In genomic region chr4:95590615-95591014, GRCh38 we compare ENCODE assay signal across 35 cellular contexts. TPM values are rescaled to one million over a fixed set of nuclear protein-coding genes. Genes with fewer than 3 reads are reported as not detected.
"Had no signal": no experiment of that assay in that cellular context is flagged by ENCODE, and none has a peak within 500 bp of the region (broad histone marks: within the 10 kb centered on the region; RNA-seq: fewer than 3 reads in every experiment).

No MANE protein-coding gene starts in this region.

- H3K27me3 Mint-ChIP-seq: activated B cell treated with CpG ODN at 0.5 μM for 24 hours; activated CD4-positive, alpha-beta memory T cell treated with anti-CD3 and anti-CD28 coated beads for 36 hours had no signal

- H3K9me3 ChIP-seq: adrenal gland, body of pancreas, breast epithelium, MG63 had no signal

- H3K4me1 ChIP-seq: adrenal gland, body of pancreas, breast epithelium had no signal

- H3K4me1 Mint-ChIP-seq: activated B cell treated with CpG ODN at 0.5 μM for 24 hours had no signal

- H3K4me3 Mint-ChIP-seq: activated B cell treated with CpG ODN at 0.5 μM for 24 hours; activated CD4-positive, alpha-beta memory T cell treated with anti-CD3 and anti-CD28 coated beads for 36 hours; activated naive CD4-positive, alpha-beta T cell treated with anti-CD3 and anti-CD28 coated beads for 36 hours; activated T-cell treated with anti-CD3 and anti-CD28 coated beads, Interleukin-2, amount 50 U/mL, for 4 hours; activated T-helper 1 cell treated with anti-CD3 and anti-CD28 coated beads, Interleukin-12 subunit alpha, Interleukin-12 subunit beta, Interleukin-2, Interleukin-4 antibody, amounts not matched to agents 30 ng/mL and 10 ng/mL and 1 ng/mL, durations not matched to agents 14 hours and 24 hours and 36 hours had no signal

- H3K36me3 Mint-ChIP-seq: activated CD4-positive, alpha-beta memory T cell treated with anti-CD3 and anti-CD28 coated beads for 36 hours; activated naive CD4-positive, alpha-beta T cell treated with anti-CD3 and anti-CD28 coated beads, Interleukin-2, amount 50 U/mL, for 72 hours had no signal

- H3K4me3 ChIP-seq: adrenal gland, body of pancreas, breast epithelium, MG63 had no signal

- DNase-seq: activated B cell treated with CpG ODN at 0.5 μM for 24 hours; activated CD4-positive, alpha-beta memory T cell treated with anti-CD3 and anti-CD28 coated beads for 36 hours; activated CD4-positive, alpha-beta T cell treated with anti-CD3 and anti-CD28 coated beads for 4 hours; activated CD4-positive, alpha-beta T cell treated with anti-CD3 and anti-CD28 coated beads, Interleukin-2, amount 50 U/mL, for 1 hour; activated CD4-positive, CD25-positive, alpha-beta regulatory T cell treated with anti-CD3 and anti-CD28 coated beads, Interleukin-2, amount 50 U/mL, for 72 hours; activated CD8-positive, alpha-beta memory T cell treated with anti-CD3 and anti-CD28 coated beads, Interleukin-2, amount 50 U/mL, for 4 hours; activated gamma-delta T cell treated with Interleukin-2 at 50 U/mL for 16 hours; activated naive CD4-positive, alpha-beta T cell treated with anti-CD3 and anti-CD28 coated beads for 36 hours; activated T-cell treated with anti-CD3 and anti-CD28 coated beads for 4 hours; activated T-cell treated with anti-CD3 and anti-CD28 coated beads, Interleukin-2, amount 50 U/mL, for 4 hours; adrenal gland; body of pancreas; caudate nucleus; cerebellar nuclear complex; Kasumi-1; MG63; NCI-H1092; NCI-H1436 treated with DMSO at 0.1 percent for 48 hours; NCI-H1694 treated with DMSO at 0.1 percent for 48 hours; NCI-H2029; NCI-H345; NCI-H524 treated with DMSO at 0.1 percent for 48 hours; NK-92 treated with Interleukin-12 subunit alpha and Interleukin-12 subunit beta, amount 100 ng/mL, for 24 hours; PC-3; SIG-M5 had no signal

- H3K27ac Mint-ChIP-seq: activated B cell treated with CpG ODN at 0.5 μM for 24 hours; activated CD4-positive, alpha-beta memory T cell treated with anti-CD3 and anti-CD28 coated beads for 36 hours; activated naive CD4-positive, alpha-beta T cell treated with anti-CD3 and anti-CD28 coated beads for 36 hours; activated naive CD4-positive, alpha-beta T cell treated with anti-CD3 and anti-CD28 coated beads, Interleukin-2, amount 50 U/mL, for 72 hours; activated T-helper 1 cell treated with anti-CD3 and anti-CD28 coated beads, Interleukin-12 subunit alpha, Interleukin-12 subunit beta, Interleukin-2, Interleukin-4 antibody, amounts not matched to agents 30 ng/mL and 10 ng/mL and 1 ng/mL, durations not matched to agents 14 hours and 24 hours and 36 hours had no signal

- FAIRE-seq: astrocyte, RCC 7860, TTC549 had no signal

- H3K9me3 Mint-ChIP-seq: activated CD4-positive, alpha-beta memory T cell treated with anti-CD3 and anti-CD28 coated beads for 36 hours; activated naive CD4-positive, alpha-beta T cell treated with anti-CD3 and anti-CD28 coated beads, Interleukin-2, amount 50 U/mL, for 72 hours; activated T-helper 1 cell treated with anti-CD3 and anti-CD28 coated beads, Interleukin-12 subunit alpha, Interleukin-12 subunit beta, Interleukin-2, Interleukin-4 antibody, amounts not matched to agents 30 ng/mL and 10 ng/mL and 1 ng/mL, durations not matched to agents 14 hours and 24 hours and 36 hours had no signal

- H3K36me3 ChIP-seq: adrenal gland, breast epithelium, MG63 had no signal

- ATAC-seq: activated naive CD4-positive, alpha-beta T cell treated with anti-CD3 and anti-CD28 coated beads, Interleukin-2, amount 50 U/mL, for 72 hours; activated T-cell treated with anti-CD3 and anti-CD28 coated beads, Interleukin-2, amount 50 U/mL, for 4 hours; body of pancreas; PC-3; Right ventricle myocardium inferior had no signal

- H3K27me3 ChIP-seq: adrenal gland, breast epithelium, MG63 had no signal

- H3K27ac ChIP-seq: adrenal gland, body of pancreas, breast epithelium, RWPE1 had no signal

RNA-seq across cellular contexts. Expression of gene UNC5C, which starts 41.8 kb away (rescaled TPM):
- total RNA-seq: activated B cell treated with CpG ODN at 0.5 μM for 24 hours; activated CD4-positive, alpha-beta memory T cell treated with anti-CD3 and anti-CD28 coated beads for 36 hours; activated naive CD4-positive, alpha-beta T cell treated with anti-CD3 and anti-CD28 coated beads for 36 hours; activated naive CD4-positive, alpha-beta T cell treated with anti-CD3 and anti-CD28 coated beads, Interleukin-2, amount 50 U/mL, for 72 hours; activated T-helper 1 cell treated with anti-CD3 and anti-CD28 coated beads, Interleukin-12 subunit alpha, Interleukin-12 subunit beta, Interleukin-2, Interleukin-4 antibody, amounts not matched to agents 30 ng/mL and 10 ng/mL and 1 ng/mL, durations not matched to agents 14 hours and 24 hours and 36 hours; PC-3; T-helper 1 cell treated with Interleukin-12 subunit alpha and Interleukin-12 subunit beta and Interleukin-4 antibody, amounts not matched to agents 30 ng/mL and 1 ng/mL, for 36 hours; T-helper 2 cell treated with Interferon-gamma antibody and Interleukin-4, amounts not matched to agents 100 ng/mL and 5 ng/mL, for 36 hours had no signal
